ENCODE assay signal across 28 cellular contexts in the genomic region with DNA sequence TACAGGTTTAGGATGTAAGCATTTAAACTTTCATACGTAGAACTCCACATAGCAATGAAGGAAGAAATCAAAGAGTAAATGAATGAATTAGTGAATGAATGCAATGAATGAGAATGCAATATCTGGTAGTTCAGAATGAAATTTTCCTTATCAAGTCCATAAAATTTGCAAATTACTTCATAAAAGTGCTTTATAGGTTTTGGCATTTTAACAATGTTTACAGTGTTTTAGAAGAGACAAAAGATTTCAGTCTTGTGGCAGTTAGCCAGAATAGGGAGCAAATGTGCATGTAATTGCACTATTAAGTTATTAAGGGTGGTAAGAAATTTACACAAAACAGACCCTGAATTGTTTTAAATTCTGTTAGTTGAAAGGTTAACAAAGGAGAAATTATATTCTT.
"Had no signal": no experiment of that assay in that cellular context is flagged by ENCODE, and none has a peak within 500 bp of the region (broad histone marks: within the 10 kb centered on the region; RNA-seq: fewer than 3 reads in every experiment).

No MANE protein-coding gene starts in this region.

- H3K27me3 Mint-ChIP-seq: activated CD4-positive, alpha-beta memory T cell treated with anti-CD3 and anti-CD28 coated beads, Interleukin-2, amount 10 ng/mL, durations not matched to agents 7 days and 5 days; activated CD4-positive, alpha-beta T cell treated with anti-CD3 and anti-CD28 coated beads, Interleukin-2, amount 10 ng/mL, durations not matched to agents 7 days and 5 days; activated naive CD8-positive, alpha-beta T cell; activated T-cell treated with anti-CD3 and anti-CD28 coated beads, Interleukin-2, amount 50 U/mL, for 24 hours; activated T-helper 17 cell treated with anti-CD3 and anti-CD28 coated beads, Interleukin-2, amount 50 U/mL, for 72 hours; natural killer cell treated with Interleukin-12 subunit alpha and Interleukin-12 subunit beta and Interleukin-15 and Interleukin-18, amount 100 ng/mL, for 72 hours; T-helper 17 cell had no signal

- H3K27ac Mint-ChIP-seq: activated CD4-positive, alpha-beta memory T cell treated with anti-CD3 and anti-CD28 coated beads, Interleukin-2, amount 10 ng/mL, durations not matched to agents 7 days and 5 days; activated CD4-positive, alpha-beta T cell treated with anti-CD3 and anti-CD28 coated beads, Interleukin-2, amount 10 ng/mL, durations not matched to agents 7 days and 5 days; activated naive CD8-positive, alpha-beta T cell; activated T-cell treated with anti-CD3 and anti-CD28 coated beads, Interleukin-2, amount 50 U/mL, for 24 hours; activated T-helper 17 cell treated with anti-CD3 and anti-CD28 coated beads, Interleukin-2, amount 50 U/mL, for 72 hours; natural killer cell treated with Interleukin-12 subunit alpha and Interleukin-12 subunit beta and Interleukin-15 and Interleukin-18, amount 100 ng/mL, for 72 hours; T-helper 17 cell; WTC11 had no signal

- H3K36me3 Mint-ChIP-seq: activated naive CD8-positive, alpha-beta T cell; natural killer cell treated with Interleukin-12 subunit alpha and Interleukin-12 subunit beta and Interleukin-15 and Interleukin-18, amount 100 ng/mL, for 72 hours; WTC11 had no signal

- DNase-seq: activated CD4-positive, alpha-beta memory T cell treated with anti-CD3 and anti-CD28 coated beads, Interleukin-2, amount 10 ng/mL, durations not matched to agents 7 days and 5 days; activated CD4-positive, alpha-beta T cell treated with anti-CD3 and anti-CD28 coated beads for 1 hour; activated CD4-positive, alpha-beta T cell treated with anti-CD3 and anti-CD28 coated beads, Interleukin-2, amount 10 ng/mL, durations not matched to agents 7 days and 5 days; activated CD8-positive, alpha-beta memory T cell treated with anti-CD3 and anti-CD28 coated beads, Interleukin-2, amount 50 U/mL, for 48 hours; activated naive CD4-positive, alpha-beta T cell; activated T-cell treated with anti-CD3 and anti-CD28 coated beads, Interleukin-2, amount 50 U/mL, for 24 hours; adrenal gland; aorta; body of pancreas; dermis blood vessel endothelial cell; effector CD4-positive, alpha-beta T cell; gastrocnemius medialis; glutamatergic neuron; left ventricle myocardium inferior; mesendoderm; posterior cingulate gyrus; right cardiac atrium; stimulated activated CD4-positive, alpha-beta T cell treated with anti-CD3 and anti-CD28 coated beads, Interleukin-2, amount 100 ng/mL, for 48 hours; stimulated activated naive CD8-positive, alpha-beta T cell treated with anti-CD3 and anti-CD28 coated beads, Interleukin-15, Interleukin-2, amounts not matched to agents 100 U/mL and 50 U/mL, for 24 hours; T-helper 17 cell; T1000; testis; transverse colon had no signal

- H3K4me1 Mint-ChIP-seq: activated CD4-positive, alpha-beta memory T cell treated with anti-CD3 and anti-CD28 coated beads, Interleukin-2, amount 10 ng/mL, durations not matched to agents 7 days and 5 days; activated CD4-positive, alpha-beta T cell treated with anti-CD3 and anti-CD28 coated beads, Interleukin-2, amount 10 ng/mL, durations not matched to agents 7 days and 5 days; activated T-helper 17 cell treated with anti-CD3 and anti-CD28 coated beads, Interleukin-2, amount 50 U/mL, for 72 hours; T-helper 17 cell had no signal

- H3K9me3 Mint-ChIP-seq: activated CD4-positive, alpha-beta memory T cell treated with anti-CD3 and anti-CD28 coated beads, Interleukin-2, amount 10 ng/mL, durations not matched to agents 7 days and 5 days; activated CD4-positive, alpha-beta T cell treated with anti-CD3 and anti-CD28 coated beads, Interleukin-2, amount 10 ng/mL, durations not matched to agents 7 days and 5 days; natural killer cell treated with Interleukin-12 subunit alpha and Interleukin-12 subunit beta and Interleukin-15 and Interleukin-18, amount 100 ng/mL, for 72 hours; WTC11 had no signal

- H3K4me3 Mint-ChIP-seq: activated CD4-positive, alpha-beta memory T cell treated with anti-CD3 and anti-CD28 coated beads, Interleukin-2, amount 10 ng/mL, durations not matched to agents 7 days and 5 days; activated CD4-positive, alpha-beta T cell treated with anti-CD3 and anti-CD28 coated beads, Interleukin-2, amount 10 ng/mL, durations not matched to agents 7 days and 5 days; activated naive CD8-positive, alpha-beta T cell; activated T-cell treated with anti-CD3 and anti-CD28 coated beads, Interleukin-2, amount 50 U/mL, for 24 hours; activated T-helper 17 cell treated with anti-CD3 and anti-CD28 coated beads, Interleukin-2, amount 50 U/mL, for 72 hours; natural killer cell treated with Interleukin-12 subunit alpha and Interleukin-12 subunit beta and Interleukin-15 and Interleukin-18, amount 100 ng/mL, for 72 hours; T-helper 17 cell; WTC11 had no signal

- ATAC-seq: activated T-helper 17 cell treated with anti-CD3 and anti-CD28 coated beads, Interleukin-2, amount 50 U/mL, for 72 hours; body of pancreas; gastrocnemius medialis; natural killer cell treated with Interleukin-12 subunit alpha and Interleukin-12 subunit beta and Interleukin-15 and Interleukin-18, amount 100 ng/mL, for 72 hours; right cardiac atrium; stimulated activated naive CD8-positive, alpha-beta T cell treated with anti-CD3 and anti-CD28 coated beads, Interleukin-15, Interleukin-2, amounts not matched to agents 100 U/mL and 50 U/mL, for 24 hours; T-helper 17 cell; WTC11 had no signal

- FAIRE-seq: islet of Langerhans had no signal
